Comparison of ENCODE assay signal across 7 cellular contexts in the genomic region with DNA sequence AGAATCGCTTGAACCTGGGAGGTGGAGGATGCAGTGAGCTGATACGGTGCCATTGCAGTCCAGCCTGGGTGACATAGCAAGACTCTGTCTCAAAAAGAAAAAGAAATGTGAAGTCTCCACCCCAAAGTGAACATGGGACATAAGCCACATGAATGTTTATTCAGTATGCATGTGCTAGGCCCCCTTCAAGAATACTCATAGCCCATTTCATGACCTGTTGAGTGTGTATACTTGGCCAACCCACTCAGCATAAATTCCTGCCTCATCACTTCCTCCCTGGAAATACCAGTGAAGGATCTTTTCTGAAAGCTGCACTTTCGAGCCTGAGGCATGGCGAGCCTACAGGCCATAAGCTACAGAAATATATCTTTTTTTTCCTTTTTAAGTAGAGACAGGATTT. TPM values are rescaled to one million over a fixed set of nuclear protein-coding genes. Genes with fewer than 3 reads are reported as not detected.
"Had no signal": no experiment of that assay in that cellular context is flagged by ENCODE, and none has a peak within 500 bp of the region (broad histone marks: within the 10 kb centered on the region; RNA-seq: fewer than 3 reads in every experiment).

No MANE protein-coding gene starts in this region.

RNA-seq across cellular contexts. Expression of a gene that starts 6.8 kb away (rescaled TPM):
- total RNA-seq: GM23248, GM23338, H1, H4, H7, H9, HFFc6 had no signal
- polyA plus RNA-seq: GM23248, GM23338, H1 had no signal

RNA-seq across cellular contexts. Expression of a gene that starts 18.0 kb away (rescaled TPM):
- total RNA-seq: GM23248, GM23338, H1, H4, H7, H9, HFFc6 had no signal
- polyA plus RNA-seq: GM23248, GM23338, H1 had no signal

RNA-seq across cellular contexts. Expression of a gene that starts 24.5 kb away (rescaled TPM):
- total RNA-seq: GM23248, GM23338, H1, H4, H7, H9, HFFc6 had no signal
- polyA plus RNA-seq: GM23248, GM23338, H1 had no signal

RNA-seq across cellular contexts. Expression of a gene that starts 45.3 kb away (rescaled TPM):
- total RNA-seq: GM23248, GM23338, H1, H4, H7, H9, HFFc6 had no signal
- polyA plus RNA-seq: GM23248, GM23338, H1 had no signal

RNA-seq across cellular contexts. Expression of a gene that starts 49.5 kb away (rescaled TPM):
- total RNA-seq: GM23248, GM23338, H1, H4, H7, H9, HFFc6 had no signal
- polyA plus RNA-seq: GM23248, GM23338, H1 had no signal
